Comparison of ENCODE assay signal across 1 cellular context in genomic region chr10:4028027-4028471, GRCh38.
TF ChIP-seq lines count a peak whose summit lies in the region.

No MANE protein-coding gene starts in this region.

TF ChIP-seq in H1, 55 proteins besides CTCF, POLR2A, EP300 and RAD21 (continued from another document):
- TF ChIP-seq CHD7 (IDR thresholded peaks at IDR 0.05; ENCODE audit: insufficient replicate concordance, low read length) (no peak), SP1 (IDR thresholded peaks at IDR 0.05; ENCODE audit: low read depth, low read length) (no peak), RXRA (IDR thresholded peaks at IDR 0.05; ENCODE audit: insufficient read depth, low read depth, low read length) (no peak), BRCA1 (IDR thresholded peaks at IDR 0.05; ENCODE audit: low read depth, low read length) (no peak), SIN3A (conservative IDR thresholded peaks at IDR 0.05 in 1 of 2, IDR thresholded peaks at IDR 0.05 in 1 of 2; ENCODE audit: low read depth in 1 of 2, low read length in 2 of 2) (no peak), EGR1 (IDR thresholded peaks at IDR 0.05; ENCODE audit: borderline replicate concordance, low read depth, low read length) (no peak), SIRT6 (IDR thresholded peaks at IDR 0.05; ENCODE audit: low read length) (no peak), TCF12 (IDR thresholded peaks at IDR 0.05; ENCODE audit: low read depth, low read length) (no peak), TEAD4 (IDR thresholded peaks at IDR 0.05; ENCODE audit: low read depth, low read length) (no peak), CBX8 (IDR thresholded peaks at IDR 0.05; ENCODE audit: borderline replicate concordance, low read depth, low read length) (no peak), HDAC2 (IDR thresholded peaks at IDR 0.05; ENCODE audit: borderline replicate concordance in 1 of 2, low read depth in 2 of 2, low read length in 2 of 2) (no peak), CHD1 (IDR thresholded peaks at IDR 0.05; ENCODE audit: low read depth, low read length) (no peak), HDAC6 (IDR thresholded peaks at IDR 0.05; ENCODE audit: low read depth, low read length) (no peak), MAFK (IDR thresholded peaks at IDR 0.05; ENCODE audit: low read depth, low read length) (no peak), JUN (IDR thresholded peaks at IDR 0.05; ENCODE audit: low read depth, low read length) (no peak), SIX5 (IDR thresholded peaks at IDR 0.05; ENCODE audit: low read depth, low read length) (no peak), SUZ12 (IDR thresholded peaks at IDR 0.05; ENCODE audit: low read length) (no peak)
TF ChIP-seq in H1: peak in this region for 0.
